8 cellular contexts compared by ENCODE assay signal in the genomic region with DNA sequence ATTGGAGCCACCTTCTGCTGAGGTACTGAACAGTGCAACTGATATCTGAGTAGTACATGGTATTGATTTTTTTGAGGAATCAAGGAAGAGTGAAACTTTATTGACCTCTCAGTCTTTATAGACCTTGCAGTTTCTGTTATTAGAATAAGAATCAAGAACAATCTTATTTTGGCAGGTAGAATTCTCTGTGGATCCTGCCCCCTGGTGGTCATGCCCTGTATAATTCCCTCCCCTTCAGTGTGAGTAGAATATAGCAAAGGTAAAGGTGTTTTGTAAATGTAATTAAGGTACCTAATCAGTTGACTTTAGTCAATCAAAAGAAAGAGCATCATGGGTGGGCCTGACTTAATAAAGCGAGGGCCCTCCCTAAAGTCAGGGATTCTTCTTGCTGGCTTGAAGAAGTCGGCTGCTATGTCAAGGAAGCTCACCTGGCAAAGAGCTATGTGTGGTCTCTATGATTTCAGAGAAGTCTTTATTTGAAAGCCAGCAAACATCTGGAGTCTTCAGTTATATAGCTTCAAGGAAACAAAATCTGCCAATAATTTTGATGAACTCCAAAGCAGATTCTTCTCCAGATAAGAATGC.
DNase-seq lines count a peak whose midpoint lies in the region; ATAC-seq and TF ChIP-seq lines count a peak whose summit lies in the region.

No MANE protein-coding gene starts in this region.

- ATAC-seq in GM21447 (IDR thresholded peaks at IDR 0.05; ENCODE audit: unreplicated experiment) (peak; percentile 63), GM19351 (IDR thresholded peaks at IDR 0.05; ENCODE audit: unreplicated experiment) (no peak), HG02623 (IDR thresholded peaks at IDR 0.05; ENCODE audit: unreplicated experiment) (no peak)

- CTCF ChIA-PET in Calu3 (lab: Charles Lee): interaction anchor here (0.7 to 1.8 kb wide), 7 partner anchors 8 to 225 kb away, joined by 3 to 13 read pairs (median 4); no protein-coding TSS in a partner anchor

- no peaks in the 10 kb centered on the region for H3K36me3 Mint-ChIP-seq in Calu3 (ENCODE audit: insufficient read depth, unreplicated experiment)

- no peak overlapping the region for H3K27ac Mint-ChIP-seq in Calu3 (ENCODE audit: unreplicated experiment)

- no TSS peak for BruUV-seq in Calu3 (replicated peaks; lab: Mats Ljungman, UMichigan)

- H3K27ac ChIP-seq in Peyer's patch: no peak overlapping the region

- no peak overlapping the region for H3K4me3 Mint-ChIP-seq in Calu3 (ENCODE audit: low read depth, unreplicated experiment)

- H3K36me3 ChIP-seq in Peyer's patch: no peaks in the 10 kb centered on the region

- no peak for TF ChIP-seq POLR2A in Peyer's patch (IDR thresholded peaks at IDR 0.05)

- H3K4me1 Mint-ChIP-seq in Calu3 (ENCODE audit: low read depth, unreplicated experiment): no peaks in the 10 kb centered on the region

- peaks cover 59% of the 10 kb centered on the region for H3K27me3 Mint-ChIP-seq in Calu3 (ENCODE audit: unreplicated experiment)

- intact Hi-C loops in Calu3 (cut with micrococcal nuclease; ENCODE audit: unreplicated experiment): loop anchor here (2.0 to 5.0 kb wide), 2 partner anchors 137 to 605 kb away; no protein-coding TSS in a partner anchor

- H3K27me3 ChIP-seq in Peyer's patch: no peaks in the 10 kb centered on the region

- DNase-seq in Calu3 (peak; percentile 67), Peyer's patch (peak in 1 of 3 donors; percentile 49), fibroblast of the aortic adventitia (ENCODE audit: low read depth) (peak; percentile 14), HuH-7.5 (ENCODE audit: low spot score) (no peak)
- DNase-seq in stimulated activated CD4-positive, alpha-beta T cell treated with anti-CD3 and anti-CD28 coated beads, Interleukin-4, amount 100 ng/mL, for 1 hour: peak; percentile 5

- H3K9me3 ChIP-seq in Peyer's patch: no peaks in the 10 kb centered on the region

- no peaks in the 10 kb centered on the region for H3K9me3 Mint-ChIP-seq in Calu3 (ENCODE audit: low read depth, unreplicated experiment)

- no peaks in the 10 kb centered on the region for H3K4me1 ChIP-seq in Peyer's patch

- TF ChIP-seq CTCF in Calu3 (IDR thresholded peaks at IDR 0.05; ENCODE audit: unreplicated experiment) (peak; percentile 88), Peyer's patch (IDR thresholded peaks at IDR 0.05) (peak in 5 of 6 experiments; percentile 51 to 62 (median 54)), fibroblast of the aortic adventitia (IDR thresholded peaks at IDR 0.05; ENCODE audit: insufficient read depth, low read length) (peak; percentile 60)

- H3K4me3 ChIP-seq in Peyer's patch (no peak overlapping the region), fibroblast of the aortic adventitia (ENCODE audit: low read depth, low read length) (no peak overlapping the region)
